9 cellular contexts compared by ENCODE assay signal in genomic region chr7:42107484-42107883, GRCh38.
DNase-seq lines count a peak whose midpoint lies in the region; TF ChIP-seq lines count a peak whose summit lies in the region.
"Had no signal": no experiment of that assay in that cellular context is flagged by ENCODE, and none has a peak within 500 bp of the region (broad histone marks: within the 10 kb centered on the region; RNA-seq: fewer than 3 reads in every experiment).

No MANE protein-coding gene starts in this region.

- H3K9me3 ChIP-seq in spleen = no peaks in the 10 kb centered on the region

- peaks cover 0 to 30% (median 8%) of the 10 kb centered on the region in 6 donors for H3K4me1 ChIP-seq in spleen

- no peak for TF ChIP-seq POLR2A in spleen (IDR thresholded peaks at IDR 0.05)

- DNase-seq in A172 (ENCODE audit: low spot score) (peak; percentile 90), HS-5 (ENCODE audit: low read depth) (peak; percentile 59), dermis blood vessel endothelial cell (peak; percentile 32), kidney tubule cell (ENCODE audit: low spot score) (peak; percentile 20), NCI-H2171 treated with DMSO at 0.1 percent for 48 hours (lab: John Stamatoyannopoulos, UW) (no peak), spleen (no peak)
- DNase-seq in activated CD8-positive, alpha-beta memory T cell treated with anti-CD3 and anti-CD28 coated beads, Interleukin-2, amount 50 U/mL, for 48 hours = no peak
- DNase-seq in stimulated activated CD8-positive, alpha-beta memory T cell treated with anti-CD3 and anti-CD28 coated beads, Interleukin-4, amount 100 ng/mL, for 48 hours = no peak
- DNase-seq: NCI-H1048 had no signal

- no peaks in the 10 kb centered on the region for H3K36me3 ChIP-seq in spleen

- WGBS in spleen, 5 donors = 41 to 65% (median 56%) methylated on average over 5 of the region's 5 CpGs

- intact Hi-C loops in spleen (cut with DNase I; ENCODE audit: low total_unique reads) = no loop called here

- TF ChIP-seq CTCF in spleen (IDR thresholded peaks at IDR 0.05 in 8 of 11, conservative IDR thresholded peaks at IDR 0.05 in 3 of 11) = no peak

- H3K27me3 ChIP-seq in spleen (replicated peaks in 1 of 7) = no peaks in the 10 kb centered on the region

- no peak overlapping the region for H3K4me3 ChIP-seq in spleen

- H3K27ac ChIP-seq in spleen = no peak overlapping the region

Comparison
In these comparisons a context has a peak if more than half of its experiments do, and no peak if none do; other contexts are left out.
1. DNase-seq: peak in A172 (single experiment), HS-5 (single experiment), dermis blood vessel endothelial cell (single experiment) and kidney tubule cell (single experiment); none in NCI-H2171 treated with DMSO at 0.1 percent for 48 hours (single experiment), activated CD8-positive, alpha-beta memory T cell treated with anti-CD3 and anti-CD28 coated beads, Interleukin-2, amount 50 U/mL, for 48 hours (single experiment), spleen (single experiment) and stimulated activated CD8-positive, alpha-beta memory T cell treated with anti-CD3 and anti-CD28 coated beads, Interleukin-4, amount 100 ng/mL, for 48 hours (single experiment).